ENCODE assay signal across 12 cellular contexts in genomic region chr2:74020717-74021406, GRCh38. TPM values are rescaled to one million over a fixed set of nuclear protein-coding genes. Genes with fewer than 3 reads are reported as not detected.
A peak's percentile ranks its signal among the peaks of the same experiment; 100 is the strongest.
DNase-seq lines count a peak whose midpoint lies in the region; ATAC-seq and TF ChIP-seq lines count a peak whose summit lies in the region.
"Had no signal": no experiment of that assay in that cellular context is flagged by ENCODE, and none has a peak within 500 bp of the region (broad histone marks: within the 10 kb centered on the region; RNA-seq: fewer than 3 reads in every experiment).

No MANE protein-coding gene starts in this region.

- peak; percentile 42 for DNase-seq in SK-N-DZ (ENCODE audit: low spot score)
- peak in 1 of 3 donors; percentile 42 for DNase-seq in right lobe of liver
- no peak for DNase-seq in NCI-H345 treated with DMSO at 0.1 percent for 48 hours (lab: John Stamatoyannopoulos, UW; ENCODE audit: unreplicated experiment)
- DNase-seq in mammary epithelial cell, result no peak
- no peak for DNase-seq in SJCRH30
- no peak for DNase-seq in effector memory CD4-positive, alpha-beta T cell
- DNase-seq: activated CD8-positive, alpha-beta memory T cell treated with anti-CD3 and anti-CD28 coated beads, Interleukin-2, amount 50 U/mL, for 4 hours had no signal

- CTCF ChIA-PET in mammary epithelial cell (lab: Charles Lee; ENCODE audit: low non-redundant PET), result interaction anchor here (0.6 kb wide), 1 partner anchor 12 kb away, joined by 7 read pairs; no protein-coding TSS in a partner anchor

- 79% methylated on average over 4 of the region's 9 CpGs for WGBS in right lobe of liver (ENCODE audit: insufficient coverage, low coverage, low lambda C conversion rate, missing lambda C conversion rate)
- WGBS in mammary epithelial cell (ENCODE audit: low coverage, missing lambda C conversion rate), result 100% methylated on average over 7 of the region's 9 CpGs

- peak overlapping the region; percentile 79 to 96 (median 84) for H3K4me2 ChIP-seq in BLaER1 treated with 17β-estradiol and CSF1 and Interleukin-3, amounts not matched to agents 10 nM and 100 nM
- H3K4me2 ChIP-seq in mammary epithelial cell (ENCODE audit: insufficient read depth, low read depth, low read length), result no peak overlapping the region

- H3K4me3 ChIP-seq in BLaER1 treated with 17β-estradiol and CSF1 and Interleukin-3, amounts not matched to agents 10 nM and 100 nM, result peak overlapping the region in 1 of 10 experiments; percentile 31; a peak in 4 of 20 replicates
- H3K4me3 ChIP-seq in right lobe of liver, result no peak overlapping the region
- H3K4me3 ChIP-seq in mammary epithelial cell (replicated peaks in 1 of 3; ENCODE audit: insufficient read depth in 1 of 3, low read depth in 2 of 3, low read length in 3 of 3), result no peak overlapping the region
- no peak overlapping the region for H3K4me3 ChIP-seq in SJCRH30
- H3K4me3 ChIP-seq in effector memory CD4-positive, alpha-beta T cell (ENCODE audit: insufficient read depth, low read depth, low read length, poor library complexity, severe bottlenecking), result no peak overlapping the region
- H3K4me3 ChIP-seq: skin epidermis, tibial nerve had no signal

- peak overlapping the region; percentile 42 to 67 (median 54); a peak in 21 of 22 replicates for H3K27ac ChIP-seq in BLaER1 treated with 17β-estradiol and CSF1 and Interleukin-3, amounts not matched to agents 10 nM and 100 nM
- H3K27ac ChIP-seq in right lobe of liver (no peak overlapping the region), mammary epithelial cell (ENCODE audit: insufficient read depth, low read depth, low read length) (no peak overlapping the region), SJCRH30 (no peak overlapping the region)
- H3K27ac ChIP-seq in effector memory CD4-positive, alpha-beta T cell (ENCODE audit: insufficient read depth, low read length, poor library complexity, severe bottlenecking), result no peak overlapping the region
- H3K27ac ChIP-seq: HL-60, tibial nerve had no signal

- dilution Hi-C loops in mammary epithelial cell (cut with HindIII; ENCODE audit: low sequenced_read_pairs), result no loop called here

- no peaks in the 10 kb centered on the region for H3K27me3 ChIP-seq in BLaER1 treated with 17β-estradiol and CSF1 and Interleukin-3, amounts not matched to agents 10 nM and 100 nM
- H3K27me3 ChIP-seq in right lobe of liver (no peaks in the 10 kb centered on the region), mammary epithelial cell (ENCODE audit: insufficient read depth, low read length) (no peaks in the 10 kb centered on the region), SJCRH30 (no peaks in the 10 kb centered on the region)
- no peaks in the 10 kb centered on the region for H3K27me3 ChIP-seq in effector memory CD4-positive, alpha-beta T cell (replicated peaks; ENCODE audit: control insufficient read depth, insufficient read depth, low read length, poor library complexity, severe bottlenecking)
- H3K27me3 ChIP-seq: tibial nerve had no signal

- H3K9me3 ChIP-seq in BLaER1 treated with 17β-estradiol and CSF1 and Interleukin-3, amounts not matched to agents 10 nM and 100 nM (replicated peaks in 1 of 11), result no peaks in the 10 kb centered on the region; a peak in 1 of 22 replicates
- no peaks in the 10 kb centered on the region for H3K9me3 ChIP-seq in right lobe of liver
- no peaks in the 10 kb centered on the region for H3K9me3 ChIP-seq in mammary epithelial cell (replicated peaks; ENCODE audit: insufficient read depth, low read length)
- no peaks in the 10 kb centered on the region for H3K9me3 ChIP-seq in SJCRH30 (replicated peaks)
- no peaks in the 10 kb centered on the region for H3K9me3 ChIP-seq in effector memory CD4-positive, alpha-beta T cell (ENCODE audit: control insufficient read depth, low read length)
- H3K9me3 ChIP-seq: tibial nerve had no signal

- BruUV-seq in mammary epithelial cell (replicated peaks; lab: Mats Ljungman, UMichigan), result no TSS peak

- H3K36me3 ChIP-seq in BLaER1 treated with 17β-estradiol and CSF1 and Interleukin-3, amounts not matched to agents 10 nM and 100 nM, result peaks cover 3 to 44% (median 25%) of the 10 kb centered on the region in 11 experiments; a peak in 19 of 22 replicates
- H3K36me3 ChIP-seq in right lobe of liver, result no peaks in the 10 kb centered on the region
- H3K36me3 ChIP-seq in mammary epithelial cell (ENCODE audit: insufficient read depth, low read length), result no peaks in the 10 kb centered on the region
- H3K36me3 ChIP-seq in SJCRH30, result no peaks in the 10 kb centered on the region
- no peaks in the 10 kb centered on the region for H3K36me3 ChIP-seq in effector memory CD4-positive, alpha-beta T cell (ENCODE audit: control insufficient read depth, insufficient read depth, low read length)
- H3K36me3 ChIP-seq: tibial nerve had no signal

- no peak overlapping the region for H2AFZ ChIP-seq in mammary epithelial cell (ENCODE audit: low read depth, low read length)

- in situ Hi-C loops in mammary epithelial cell (cut with MboI; ENCODE audit: low sequenced_read_pairs in 2 of 2), result no loop called here

- H3K4me1 ChIP-seq in BLaER1 treated with 17β-estradiol and CSF1 and Interleukin-3, amounts not matched to agents 10 nM and 100 nM, result peaks cover 60 to 81% (median 64%) of the 10 kb centered on the region in 10 experiments
- H3K4me1 ChIP-seq in right lobe of liver (no peaks in the 10 kb centered on the region), mammary epithelial cell (ENCODE audit: insufficient read depth, low read length) (no peaks in the 10 kb centered on the region), SJCRH30 (no peaks in the 10 kb centered on the region)
- H3K4me1 ChIP-seq in effector memory CD4-positive, alpha-beta T cell (ENCODE audit: control insufficient read depth, insufficient read depth, low read length, poor library complexity, severe bottlenecking), result peaks cover 5% of the 10 kb centered on the region

- TF ChIP-seq POLR2A in right lobe of liver (IDR thresholded peaks at IDR 0.05), result no peak

- ATAC-seq in HG02678 (IDR thresholded peaks at IDR 0.05; ENCODE audit: unreplicated experiment) (peak; percentile 51), right lobe of liver (peak; percentile 30 to 71 (median 62))

- H3K79me2 ChIP-seq in mammary epithelial cell (ENCODE audit: insufficient read depth, low read length), result peaks cover 83% of the 10 kb centered on the region

- intact Hi-C loops in right lobe of liver (cut with DNase I) (no loop called here), mammary epithelial cell (cut with micrococcal nuclease) (no loop called here)

- H3K9ac ChIP-seq in BLaER1 treated with 17β-estradiol and CSF1 and Interleukin-3, amounts not matched to agents 10 nM and 100 nM, result peak overlapping the region; percentile 16 to 58 (median 45); a peak in 19 of 22 replicates
- no peak overlapping the region for H3K9ac ChIP-seq in mammary epithelial cell (ENCODE audit: insufficient read depth, low read length)

- peaks cover 86 to 100% (median 98%) of the 10 kb centered on the region in 11 experiments for H4K20me1 ChIP-seq in BLaER1 treated with 17β-estradiol and CSF1 and Interleukin-3, amounts not matched to agents 10 nM and 100 nM
- H4K20me1 ChIP-seq in mammary epithelial cell (ENCODE audit: insufficient read depth, low read length), result no peaks in the 10 kb centered on the region

- no peak for TF ChIP-seq CTCF in right lobe of liver (IDR thresholded peaks at IDR 0.05)
- TF ChIP-seq CTCF in mammary epithelial cell (conservative IDR thresholded peaks at IDR 0.05 in 1 of 2, IDR thresholded peaks at IDR 0.05 in 1 of 2; ENCODE audit: extremely low read depth in 1 of 2, insufficient read depth in 1 of 2, low read depth in 1 of 2, low read length in 2 of 2), result no peak

RNA-seq across cellular contexts. Expression of gene TET3, which starts 36.2 kb away (rescaled TPM):
- 7.4 and 8.5 TPM in 2 replicates for polyA plus RNA-seq in SK-N-DZ (2014; cell fraction: cytosol; rRNA removed)
- 6.7 and 12.0 TPM in 2 replicates for polyA plus RNA-seq in SK-N-DZ (2014; cell fraction: nucleus; rRNA removed)
- total RNA-seq in right lobe of liver (1 to 10 TPM; 3.7 to 6.8 (median 5.1) TPM), mammary epithelial cell (10 to 100 TPM in 1 of 2 donors, 1 to 10 TPM in 1; 6.0 to 14.9 TPM)
- 3.1 TPM for polyA plus RNA-seq in mammary epithelial cell
- 16.0 TPM for polyA minus RNA-seq in mammary epithelial cell
- total RNA-seq in SJCRH30 (2014; rRNA removed; shearing (Covaris generic)), result 13.6 and 16.3 TPM in 2 replicates

Comparison
In these comparisons a context has a peak if more than half of its experiments do, and no peak if none do; other contexts are left out.
1. H3K27ac ChIP-seq: peak in BLaER1 treated with 17β-estradiol and CSF1 and Interleukin-3, amounts not matched to agents 10 nM and 100 nM (11 of 11); none in right lobe of liver (0 of 3), mammary epithelial cell (single experiment), SJCRH30 (single experiment) and effector memory CD4-positive, alpha-beta T cell (single experiment).